Comparison of ENCODE assay signal across 2 cellular contexts in the genomic region with DNA sequence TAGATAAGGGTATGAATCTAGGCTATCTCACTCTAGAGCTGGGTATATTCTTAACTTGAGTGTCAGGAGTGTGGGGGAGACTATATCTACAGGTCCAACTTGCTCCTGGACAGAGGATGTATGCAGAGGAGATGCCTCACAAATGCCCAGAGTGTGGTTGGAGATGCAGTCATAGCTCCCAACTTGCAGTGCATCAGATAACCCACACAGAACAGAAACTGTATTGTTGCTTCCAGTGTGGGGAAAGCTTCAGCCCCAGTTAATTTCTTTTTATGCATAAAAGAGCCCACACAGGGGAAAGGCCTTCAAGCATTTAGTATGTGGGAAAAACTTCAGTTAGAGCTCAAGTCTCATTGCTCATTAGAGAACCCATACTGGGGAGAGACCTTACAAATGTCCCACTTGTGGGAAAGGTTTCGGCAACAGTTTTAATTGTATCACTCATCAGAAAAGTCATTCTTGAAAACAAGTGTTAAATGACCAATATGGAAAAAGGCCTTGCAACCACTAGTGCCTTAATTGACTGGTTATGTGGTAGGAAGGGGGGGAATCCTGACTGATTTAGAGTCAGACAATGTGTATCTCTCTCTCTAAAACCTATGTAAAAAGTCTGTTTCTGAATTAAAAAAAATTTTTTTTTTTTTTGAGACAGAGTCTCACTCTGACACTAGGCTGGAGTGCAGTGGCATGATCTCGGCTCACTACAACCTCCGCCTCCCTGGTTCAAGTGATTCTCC.
A peak's percentile ranks its signal among the peaks of the same experiment; 100 is the strongest.
TF ChIP-seq lines count a peak whose summit lies in the region.

No MANE protein-coding gene starts in this region.

TF ChIP-seq in HEK293, 187 proteins besides CTCF, POLR2A, EP300 and RAD21:
- TF ChIP-seq OVOL3 (tag by site-specific recombination; IDR thresholded peaks at IDR 0.05) (no peak), ZNF404 (tag by site-specific recombination; IDR thresholded peaks at IDR 0.05) (no peak), ZNF707 (tag by site-specific recombination; IDR thresholded peaks at IDR 0.05) (no peak), ZNF654 (tag by site-specific recombination; IDR thresholded peaks at IDR 0.05; ENCODE audit: low read depth) (no peak), ZBTB1 (tag by site-specific recombination; IDR thresholded peaks at IDR 0.05) (no peak), ZNF274 (IDR thresholded peaks at IDR 0.05; ENCODE audit: low read length) (no peak), ZNF274 (tag by site-specific recombination; IDR thresholded peaks at IDR 0.05; ENCODE audit: borderline replicate concordance) (peak; percentile 27; the same call in 1 of the 2 replicates)

TF ChIP-seq in K562, 482 proteins besides CTCF, POLR2A, EP300 and RAD21:
- no peak for TF ChIP-seq EWSR1 (IDR thresholded peaks at IDR 0.05; ENCODE audit: borderline replicate concordance, low read depth, partially characterized antibody)
- TF ChIP-seq ZKSCAN3 (CRISPR knock-in tag; IDR thresholded peaks at IDR 0.05), result no peak
- TF ChIP-seq CBFA2T3 (IDR thresholded peaks at IDR 0.05), result peak; percentile 19; the same call in 1 of the 2 replicates
- peak; percentile 90 for TF ChIP-seq ZNF75A (CRISPR knock-in tag; IDR thresholded peaks at IDR 0.05)
- no peak for TF ChIP-seq BRF1 (IDR thresholded peaks at IDR 0.05; ENCODE audit: borderline replicate concordance, extremely low read depth, insufficient read length)
- TF ChIP-seq U2AF2 (optimal IDR thresholded peaks at IDR 0.05; ENCODE audit: low read depth, low read length), result no peak
- TF ChIP-seq ATF7 (IDR thresholded peaks at IDR 0.05), result no peak
- TF ChIP-seq MECOM (CRISPR knock-in tag; IDR thresholded peaks at IDR 0.05), result no peak
- no peak for TF ChIP-seq ZNF41 (CRISPR knock-in tag; conservative IDR thresholded peaks at IDR 0.05)
- no peak for TF ChIP-seq FOXJ2 (tag; IDR thresholded peaks at IDR 0.05)
- TF ChIP-seq SIX5 (IDR thresholded peaks at IDR 0.05; ENCODE audit: borderline replicate concordance in 1 of 2, insufficient read depth in 1 of 2, low read depth in 1 of 2, low read length in 2 of 2), result no peak
